Comparison of ENCODE assay signal across 26 cellular contexts in genomic region chr4:2808001-2808400, GRCh38. TPM values are rescaled to one million over a fixed set of nuclear protein-coding genes. Genes with fewer than 3 reads are reported as not detected.
DNase-seq lines count a peak whose midpoint lies in the region; ATAC-seq and TF ChIP-seq lines count a peak whose summit lies in the region.
"Had no signal": no experiment of that assay in that cellular context is flagged by ENCODE, and none has a peak within 500 bp of the region (broad histone marks: within the 10 kb centered on the region; RNA-seq: fewer than 3 reads in every experiment).

No MANE protein-coding gene starts in this region.

- H3K4me3 ChIP-seq in lower lobe of right lung (no peak overlapping the region), tibial artery (no peak overlapping the region)
- H3K4me3 ChIP-seq: HAP-1, K562, SJCRH30 had no signal

- CTCF ChIA-PET in activated CD8-positive, alpha-beta memory T cell treated with anti-CD3 and anti-CD28 coated beads, Interleukin-2, amount 10 ng/mL, durations not matched to agents 7 days and 5 days (lab: Charles Lee), result interaction anchor here (1.5 kb wide), 1 partner anchor 44 kb away, joined by 3 read pairs; no protein-coding TSS in a partner anchor
- CTCF ChIA-PET in RWPE1 (lab: Yijun Ruan, JAX), result interaction anchor here (0.6 kb wide), 1 partner anchor 43 kb away, joined by 3 read pairs; no protein-coding TSS in a partner anchor
- CTCF ChIA-PET in activated CD4-positive, alpha-beta memory T cell treated with anti-CD3 and anti-CD28 coated beads, Interleukin-2, amount 10 ng/mL, durations not matched to agents 7 days and 5 days (lab: Charles Lee), result no interaction called here

- DNase-seq in activated CD8-positive, alpha-beta memory T cell treated with anti-CD3 and anti-CD28 coated beads, Interleukin-2, amount 10 ng/mL, durations not matched to agents 7 days and 5 days, result no peak
- DNase-seq in activated CD8-positive, alpha-beta memory T cell treated with anti-CD3 and anti-CD28 coated beads, Interleukin-2, amount 50 U/mL, for 4 hours, result no peak
- DNase-seq in RWPE1 (ENCODE audit: low spot score) (no peak), lower lobe of right lung (no peak), tibial artery (no peak)
- no peak for DNase-seq in stimulated activated naive B cell treated with anti-CD40 and anti-IgM and Interleukin-4, amounts not matched to agents 10 μg/mL and 1 μg/mL and 100 μg/mL, for 72 hours
- DNase-seq in activated CD4-positive, alpha-beta memory T cell treated with anti-CD3 and anti-CD28 coated beads, Interleukin-2, amount 10 ng/mL, durations not matched to agents 7 days and 5 days, result no peak
- DNase-seq in naive thymus-derived CD8-positive, alpha-beta T cell, result no peak
- DNase-seq: 8988T, ACHN, COR-L47, DMS53, GOT3, HFFc6, Kasumi-1, NCI-H1092 treated with DMSO at 0.1 percent for 48 hours, NCI-H1436, NCI-H187 treated with DMSO at 0.1 percent for 48 hours, NCI-H524, NCI-H748 treated with DMSO at 0.1 percent for 48 hours, PC-3, SJCRH30 had no signal

- ATAC-seq in activated CD8-positive, alpha-beta memory T cell treated with anti-CD3 and anti-CD28 coated beads, Interleukin-2, amount 10 ng/mL, durations not matched to agents 7 days and 5 days, result no peak
- no peak for ATAC-seq in lower lobe of right lung
- no peak for ATAC-seq in stimulated activated naive B cell treated with anti-CD40 and anti-IgM and Interleukin-4, amounts not matched to agents 10 μg/mL and 1 μg/mL and 100 μg/mL, for 72 hours (replicated peaks)
- no peak for ATAC-seq in naive thymus-derived CD8-positive, alpha-beta T cell
- ATAC-seq: K562, PC-3, Right ventricle myocardium inferior had no signal

- H3K36me3 ChIP-seq in lower lobe of right lung (no peaks in the 10 kb centered on the region), tibial artery (no peaks in the 10 kb centered on the region)
- H3K36me3 ChIP-seq: HAP-1, SJCRH30 had no signal

- no peaks in the 10 kb centered on the region for H3K27me3 ChIP-seq in lower lobe of right lung (ENCODE audit: low read depth)
- H3K27me3 ChIP-seq in tibial artery, result no peaks in the 10 kb centered on the region
- H3K27me3 ChIP-seq: SJCRH30 had no signal

- H3K27ac ChIP-seq in RWPE1 (peak overlapping the region; percentile 90), lower lobe of right lung (peak overlapping the region; percentile 87), tibial artery (no peak overlapping the region)
- H3K27ac ChIP-seq: SJCRH30 had no signal

- H3K4me3 Mint-ChIP-seq in activated CD8-positive, alpha-beta memory T cell treated with anti-CD3 and anti-CD28 coated beads, Interleukin-2, amount 10 ng/mL, durations not matched to agents 7 days and 5 days, result no peak overlapping the region
- H3K4me3 Mint-ChIP-seq in stimulated activated naive B cell treated with anti-CD40 and anti-IgM and Interleukin-4, amounts not matched to agents 10 μg/mL and 1 μg/mL and 100 μg/mL, for 72 hours, result peak overlapping the region in 1 of 2 donors; percentile 32
- H3K4me3 Mint-ChIP-seq in activated CD4-positive, alpha-beta memory T cell treated with anti-CD3 and anti-CD28 coated beads, Interleukin-2, amount 10 ng/mL, durations not matched to agents 7 days and 5 days, result no peak overlapping the region
- H3K4me3 Mint-ChIP-seq in naive thymus-derived CD8-positive, alpha-beta T cell, result no peak overlapping the region
- H3K4me3 Mint-ChIP-seq: CD4-positive, alpha-beta memory T cell; HFFc6 had no signal

- POLR2A ChIA-PET in RWPE1 (lab: Yijun Ruan, JAX; ENCODE audit: low non-redundant PET), result no interaction called here
- POLR2A ChIA-PET in activated CD4-positive, alpha-beta memory T cell treated with anti-CD3 and anti-CD28 coated beads, Interleukin-2, amount 10 ng/mL, durations not matched to agents 7 days and 5 days (lab: Charles Lee), result interaction anchor here (1.2 kb wide), 1 partner anchor 11 kb away, joined by 3 read pairs; no protein-coding TSS in a partner anchor
- POLR2A ChIA-PET in naive thymus-derived CD8-positive, alpha-beta T cell (lab: Charles Lee), result interaction anchor here (8.4 kb wide), 1 partner anchor 10 kb away, joined by 91 read pairs; no protein-coding TSS in a partner anchor

- H3K9me3 Mint-ChIP-seq in activated CD8-positive, alpha-beta memory T cell treated with anti-CD3 and anti-CD28 coated beads, Interleukin-2, amount 10 ng/mL, durations not matched to agents 7 days and 5 days (ENCODE audit: low read depth), result no peaks in the 10 kb centered on the region
- H3K9me3 Mint-ChIP-seq in stimulated activated naive B cell treated with anti-CD40 and anti-IgM and Interleukin-4, amounts not matched to agents 10 μg/mL and 1 μg/mL and 100 μg/mL, for 72 hours, result no peaks in the 10 kb centered on the region
- H3K9me3 Mint-ChIP-seq in activated CD4-positive, alpha-beta memory T cell treated with anti-CD3 and anti-CD28 coated beads, Interleukin-2, amount 10 ng/mL, durations not matched to agents 7 days and 5 days, result no peaks in the 10 kb centered on the region
- no peaks in the 10 kb centered on the region for H3K9me3 Mint-ChIP-seq in naive thymus-derived CD8-positive, alpha-beta T cell
- H3K9me3 Mint-ChIP-seq: CD4-positive, alpha-beta memory T cell; HFFc6 had no signal

- peak overlapping the region; percentile 49 for H3K27ac Mint-ChIP-seq in activated CD8-positive, alpha-beta memory T cell treated with anti-CD3 and anti-CD28 coated beads, Interleukin-2, amount 10 ng/mL, durations not matched to agents 7 days and 5 days
- peak overlapping the region; percentile 56 for H3K27ac Mint-ChIP-seq in stimulated activated naive B cell treated with anti-CD40 and anti-IgM and Interleukin-4, amounts not matched to agents 10 μg/mL and 1 μg/mL and 100 μg/mL, for 72 hours
- H3K27ac Mint-ChIP-seq in activated CD4-positive, alpha-beta memory T cell treated with anti-CD3 and anti-CD28 coated beads, Interleukin-2, amount 10 ng/mL, durations not matched to agents 7 days and 5 days, result no peak overlapping the region
- H3K27ac Mint-ChIP-seq in naive thymus-derived CD8-positive, alpha-beta T cell, result no peak overlapping the region
- H3K27ac Mint-ChIP-seq: HFFc6 had no signal

- H3K27me3 Mint-ChIP-seq in activated CD8-positive, alpha-beta memory T cell treated with anti-CD3 and anti-CD28 coated beads, Interleukin-2, amount 10 ng/mL, durations not matched to agents 7 days and 5 days, result no peaks in the 10 kb centered on the region
- no peaks in the 10 kb centered on the region for H3K27me3 Mint-ChIP-seq in stimulated activated naive B cell treated with anti-CD40 and anti-IgM and Interleukin-4, amounts not matched to agents 10 μg/mL and 1 μg/mL and 100 μg/mL, for 72 hours
- no peaks in the 10 kb centered on the region for H3K27me3 Mint-ChIP-seq in activated CD4-positive, alpha-beta memory T cell treated with anti-CD3 and anti-CD28 coated beads, Interleukin-2, amount 10 ng/mL, durations not matched to agents 7 days and 5 days
- no peaks in the 10 kb centered on the region for H3K27me3 Mint-ChIP-seq in naive thymus-derived CD8-positive, alpha-beta T cell
- H3K27me3 Mint-ChIP-seq: CD4-positive, alpha-beta memory T cell had no signal

- peaks cover 93% of the 10 kb centered on the region for H3K4me1 ChIP-seq in lower lobe of right lung
- peaks cover 0 to 55% (median 22%) of the 10 kb centered on the region in 4 donors for H3K4me1 ChIP-seq in tibial artery

- no peak for TF ChIP-seq CTCF in RWPE1 (conservative IDR thresholded peaks at IDR 0.05; ENCODE audit: low read depth)
- TF ChIP-seq CTCF in lower lobe of right lung (IDR thresholded peaks at IDR 0.05), result no peak
- no peak for TF ChIP-seq CTCF in tibial artery (IDR thresholded peaks at IDR 0.05)

- intact Hi-C loops in lower lobe of right lung (cut with DNase I), result no loop called here
- intact Hi-C loops in tibial artery (cut with DNase I; ENCODE audit: low total_unique reads), result no loop called here

- H3K4me1 Mint-ChIP-seq in activated CD8-positive, alpha-beta memory T cell treated with anti-CD3 and anti-CD28 coated beads, Interleukin-2, amount 10 ng/mL, durations not matched to agents 7 days and 5 days, result peaks cover 8% of the 10 kb centered on the region
- H3K4me1 Mint-ChIP-seq in stimulated activated naive B cell treated with anti-CD40 and anti-IgM and Interleukin-4, amounts not matched to agents 10 μg/mL and 1 μg/mL and 100 μg/mL, for 72 hours, result peaks cover 70 to 94% of the 10 kb centered on the region in 2 donors
- H3K4me1 Mint-ChIP-seq in activated CD4-positive, alpha-beta memory T cell treated with anti-CD3 and anti-CD28 coated beads, Interleukin-2, amount 10 ng/mL, durations not matched to agents 7 days and 5 days, result peaks cover 24% of the 10 kb centered on the region
- peaks cover 14 to 67% (median 25%) of the 10 kb centered on the region in 4 donors for H3K4me1 Mint-ChIP-seq in naive thymus-derived CD8-positive, alpha-beta T cell

- peaks cover 4% of the 10 kb centered on the region for H3K36me3 Mint-ChIP-seq in activated CD8-positive, alpha-beta memory T cell treated with anti-CD3 and anti-CD28 coated beads, Interleukin-2, amount 10 ng/mL, durations not matched to agents 7 days and 5 days
- H3K36me3 Mint-ChIP-seq in stimulated activated naive B cell treated with anti-CD40 and anti-IgM and Interleukin-4, amounts not matched to agents 10 μg/mL and 1 μg/mL and 100 μg/mL, for 72 hours, result peaks cover 13 to 24% of the 10 kb centered on the region in 2 donors
- peaks cover 14% of the 10 kb centered on the region for H3K36me3 Mint-ChIP-seq in activated CD4-positive, alpha-beta memory T cell treated with anti-CD3 and anti-CD28 coated beads, Interleukin-2, amount 10 ng/mL, durations not matched to agents 7 days and 5 days (ENCODE audit: low read depth)
- H3K36me3 Mint-ChIP-seq in naive thymus-derived CD8-positive, alpha-beta T cell, result no peaks in the 10 kb centered on the region

- H3K9me3 ChIP-seq in lower lobe of right lung, result no peaks in the 10 kb centered on the region
- no peaks in the 10 kb centered on the region for H3K9me3 ChIP-seq in tibial artery
- H3K9me3 ChIP-seq: HAP-1, SJCRH30 had no signal

RNA-seq across cellular contexts. Expression of gene SH3BP2, which starts 15.1 kb away (rescaled TPM):
- 100 to 1,000 TPM in 1 of 2 experiments, 10 to 100 TPM in 1; 88.0 to 105 TPM for total RNA-seq in activated CD8-positive, alpha-beta memory T cell treated with anti-CD3 and anti-CD28 coated beads, Interleukin-2, amount 10 ng/mL, durations not matched to agents 7 days and 5 days
- 102 TPM for total RNA-seq in lower lobe of right lung
- 10 to 100 TPM; 77.0 to 80.3 TPM for total RNA-seq in activated CD4-positive, alpha-beta memory T cell treated with anti-CD3 and anti-CD28 coated beads, Interleukin-2, amount 10 ng/mL, durations not matched to agents 7 days and 5 days
- total RNA-seq in naive thymus-derived CD8-positive, alpha-beta T cell, result 10 to 100 TPM; 27.8 to 28.3 TPM
- 10 to 100 TPM in 1 of 3 donors, 1 to 10 TPM in 2; 4.8 to 10.8 (median 5.4) TPM for polyA plus RNA-seq in naive thymus-derived CD8-positive, alpha-beta T cell

RNA-seq across cellular contexts. Expression of gene ADD1, which starts 35.6 kb away (rescaled TPM):
- total RNA-seq in activated CD8-positive, alpha-beta memory T cell treated with anti-CD3 and anti-CD28 coated beads, Interleukin-2, amount 10 ng/mL, durations not matched to agents 7 days and 5 days, result 100 to 1,000 TPM; 251 to 260 TPM
- total RNA-seq in lower lobe of right lung, result 279 TPM
- total RNA-seq in activated CD4-positive, alpha-beta memory T cell treated with anti-CD3 and anti-CD28 coated beads, Interleukin-2, amount 10 ng/mL, durations not matched to agents 7 days and 5 days, result 100 to 1,000 TPM; 266 to 277 TPM
- 100 to 1,000 TPM; 302 to 309 TPM for total RNA-seq in naive thymus-derived CD8-positive, alpha-beta T cell
- polyA plus RNA-seq in naive thymus-derived CD8-positive, alpha-beta T cell, result 100 to 1,000 TPM; 129 to 151 (median 150) TPM

RNA-seq across cellular contexts. Expression of gene TNIP2, which starts 51.9 kb away (rescaled TPM):
- total RNA-seq in activated CD8-positive, alpha-beta memory T cell treated with anti-CD3 and anti-CD28 coated beads, Interleukin-2, amount 10 ng/mL, durations not matched to agents 7 days and 5 days, result 10 to 100 TPM; 51.3 to 53.5 TPM
- total RNA-seq in lower lobe of right lung, result 36.7 TPM
- total RNA-seq in activated CD4-positive, alpha-beta memory T cell treated with anti-CD3 and anti-CD28 coated beads, Interleukin-2, amount 10 ng/mL, durations not matched to agents 7 days and 5 days, result 10 to 100 TPM; 56.1 to 58.4 TPM
- total RNA-seq in naive thymus-derived CD8-positive, alpha-beta T cell, result 10 to 100 TPM; 48.1 to 48.4 TPM
- 10 to 100 TPM; 34.2 to 52.5 (median 43.5) TPM for polyA plus RNA-seq in naive thymus-derived CD8-positive, alpha-beta T cell

Comparison
In these comparisons a context has a peak if more than half of its experiments do, and no peak if none do; other contexts are left out.
1. H3K27ac Mint-ChIP-seq: peak in activated CD8-positive, alpha-beta memory T cell treated with anti-CD3 and anti-CD28 coated beads, Interleukin-2, amount 10 ng/mL, durations not matched to agents 7 days and 5 days (single experiment) and stimulated activated naive B cell treated with anti-CD40 and anti-IgM and Interleukin-4, amounts not matched to agents 10 μg/mL and 1 μg/mL and 100 μg/mL, for 72 hours (single experiment); none in activated CD4-positive, alpha-beta memory T cell treated with anti-CD3 and anti-CD28 coated beads, Interleukin-2, amount 10 ng/mL, durations not matched to agents 7 days and 5 days (single experiment) and naive thymus-derived CD8-positive, alpha-beta T cell (0 of 10).
2. H3K27ac ChIP-seq: peak in RWPE1 (single experiment) and lower lobe of right lung (single experiment); none in tibial artery (0 of 2).